ENCODE assay signal across 1 cellular context in genomic region chr2:147031897-147032296, GRCh38.
TF ChIP-seq lines count a peak whose summit lies in the region.

No MANE protein-coding gene starts in this region.

TF ChIP-seq in SK-N-SH treated with all-trans-retinoic acid at 6 μM for 48 hours, 23 proteins besides CTCF, POLR2A, EP300 and RAD21 (continued from another document):
- TF ChIP-seq POU6F1 (CRISPR knock-in tag; IDR thresholded peaks at IDR 0.05; ENCODE audit: borderline replicate concordance, low read depth), result no peak
- TF ChIP-seq PPARA (CRISPR knock-in tag; IDR thresholded peaks at IDR 0.05; ENCODE audit: borderline replicate concordance), result no peak
